ENCODE assay signal across 8 cellular contexts in the genomic region with DNA sequence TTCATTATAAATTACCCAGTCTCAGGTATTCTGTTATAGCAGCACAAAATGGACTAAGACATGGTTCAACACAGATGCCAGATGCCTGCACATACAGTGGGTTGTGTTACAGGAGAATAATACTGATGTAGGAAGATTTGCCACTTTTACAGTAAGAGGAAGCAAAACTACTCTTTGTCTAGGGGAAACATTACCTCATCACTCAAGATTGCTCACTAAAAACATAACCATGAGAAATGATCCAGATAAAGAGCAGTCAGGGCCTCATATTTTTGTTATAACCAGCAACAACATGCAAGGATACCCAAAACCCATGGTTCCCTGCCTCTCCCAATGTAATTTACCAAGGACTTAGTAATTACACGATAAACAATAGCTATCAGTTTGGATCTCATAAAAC. TPM values are rescaled to one million over a fixed set of nuclear protein-coding genes. Genes with fewer than 3 reads are reported as not detected.
DNase-seq lines count a peak whose midpoint lies in the region; ATAC-seq lines count a peak whose summit lies in the region.

No MANE protein-coding gene starts in this region.

- no peak for DNase-seq in stimulated activated naive B cell treated with anti-CD40 and anti-IgM and Interleukin-4, amounts not matched to agents 10 μg/mL and 1 μg/mL and 100 μg/mL, for 72 hours
- DNase-seq in T-cell (no peak), substantia nigra (lab: John Stamatoyannopoulos, UW) (no peak), ureter (ENCODE audit: low spot score) (no peak)
- no peak for DNase-seq in activated T-cell treated with anti-CD3 and anti-CD28 coated beads, Interleukin-2, amount 50 U/mL, for 48 hours

- H3K27ac Mint-ChIP-seq in dendritic cell treated with granulocyte-macrophage colony-stimulating factor and Interleukin-4, amounts not matched to agents 40 ng/mL and 50 ng/mL, for 4 days = peak overlapping the region; percentile 69
- no peak overlapping the region for H3K27ac Mint-ChIP-seq in stimulated activated naive B cell treated with anti-CD40 and anti-IgM and Interleukin-4, amounts not matched to agents 10 μg/mL and 1 μg/mL and 100 μg/mL, for 72 hours
- H3K27ac Mint-ChIP-seq in T-cell = no peak overlapping the region

- intact Hi-C loops in dendritic cell treated with granulocyte-macrophage colony-stimulating factor and Interleukin-4, amounts not matched to agents 40 ng/mL and 50 ng/mL, for 4 days (cut with micrococcal nuclease) = no loop called here

- CTCF ChIA-PET in T-cell (lab: Charles Lee) = interaction anchor here in 1 of 2 donors (0.5 kb wide), 1 partner anchor 29 kb away, joined by 4 read pairs; no protein-coding TSS in a partner anchor

- H3K27me3 Mint-ChIP-seq in dendritic cell treated with granulocyte-macrophage colony-stimulating factor and Interleukin-4, amounts not matched to agents 40 ng/mL and 50 ng/mL, for 4 days = no peaks in the 10 kb centered on the region
- peaks cover 6 to 9% of the 10 kb centered on the region in 2 donors for H3K27me3 Mint-ChIP-seq in stimulated activated naive B cell treated with anti-CD40 and anti-IgM and Interleukin-4, amounts not matched to agents 10 μg/mL and 1 μg/mL and 100 μg/mL, for 72 hours
- H3K27me3 Mint-ChIP-seq in T-cell = peaks cover 8 to 11% of the 10 kb centered on the region in 2 donors

- H3K27ac ChIP-seq in substantia nigra (ENCODE audit: low read depth, low read length, poor library complexity, severe bottlenecking) = no peak overlapping the region

- H3K9me3 Mint-ChIP-seq in dendritic cell treated with granulocyte-macrophage colony-stimulating factor and Interleukin-4, amounts not matched to agents 40 ng/mL and 50 ng/mL, for 4 days = no peaks in the 10 kb centered on the region
- peaks cover 0 to 7% of the 10 kb centered on the region in 2 donors for H3K9me3 Mint-ChIP-seq in stimulated activated naive B cell treated with anti-CD40 and anti-IgM and Interleukin-4, amounts not matched to agents 10 μg/mL and 1 μg/mL and 100 μg/mL, for 72 hours
- H3K9me3 Mint-ChIP-seq in T-cell = peaks cover 0 to 6% (median 0%) of the 10 kb centered on the region in 3 donors

- H3K4me3 Mint-ChIP-seq in dendritic cell treated with granulocyte-macrophage colony-stimulating factor and Interleukin-4, amounts not matched to agents 40 ng/mL and 50 ng/mL, for 4 days = no peak overlapping the region
- H3K4me3 Mint-ChIP-seq in stimulated activated naive B cell treated with anti-CD40 and anti-IgM and Interleukin-4, amounts not matched to agents 10 μg/mL and 1 μg/mL and 100 μg/mL, for 72 hours = no peak overlapping the region
- no peak overlapping the region for H3K4me3 Mint-ChIP-seq in T-cell

- ATAC-seq in GM19324 (IDR thresholded peaks at IDR 0.05; ENCODE audit: low FRiP score, unreplicated experiment) = peak; percentile 51
- ATAC-seq in HG03159 (IDR thresholded peaks at IDR 0.05; ENCODE audit: unreplicated experiment) = peak; percentile 83
- ATAC-seq in stimulated activated naive B cell treated with anti-CD40 and anti-IgM and Interleukin-4, amounts not matched to agents 10 μg/mL and 1 μg/mL and 100 μg/mL, for 72 hours (replicated peaks) = peak; percentile 80 to 85
- ATAC-seq in T-cell (replicated peaks in 1 of 4) = no peak

- POLR2A ChIA-PET in T-cell (lab: Charles Lee) = no interaction called here

- H3K4me1 Mint-ChIP-seq in dendritic cell treated with granulocyte-macrophage colony-stimulating factor and Interleukin-4, amounts not matched to agents 40 ng/mL and 50 ng/mL, for 4 days (ENCODE audit: low read depth) = peaks cover 38% of the 10 kb centered on the region
- H3K4me1 Mint-ChIP-seq in stimulated activated naive B cell treated with anti-CD40 and anti-IgM and Interleukin-4, amounts not matched to agents 10 μg/mL and 1 μg/mL and 100 μg/mL, for 72 hours = peaks cover 9 to 34% of the 10 kb centered on the region in 2 donors
- H3K4me1 Mint-ChIP-seq in T-cell = no peaks in the 10 kb centered on the region

- no peaks in the 10 kb centered on the region for H3K36me3 Mint-ChIP-seq in dendritic cell treated with granulocyte-macrophage colony-stimulating factor and Interleukin-4, amounts not matched to agents 40 ng/mL and 50 ng/mL, for 4 days (ENCODE audit: low read depth)
- no peaks in the 10 kb centered on the region for H3K36me3 Mint-ChIP-seq in stimulated activated naive B cell treated with anti-CD40 and anti-IgM and Interleukin-4, amounts not matched to agents 10 μg/mL and 1 μg/mL and 100 μg/mL, for 72 hours
- no peaks in the 10 kb centered on the region for H3K36me3 Mint-ChIP-seq in T-cell

RNA-seq across cellular contexts. Expression of a gene that starts 28.0 kb away (rescaled TPM):
- total RNA-seq in T-cell = under 1 TPM; 0.09 to 0.68 (median 0.54) TPM
- total RNA-seq in ureter = 130 TPM

Comparison
In these comparisons a context has a peak if more than half of its experiments do, and no peak if none do; other contexts are left out.
1. ATAC-seq: peak in GM19324 (single experiment), HG03159 (single experiment) and stimulated activated naive B cell treated with anti-CD40 and anti-IgM and Interleukin-4, amounts not matched to agents 10 μg/mL and 1 μg/mL and 100 μg/mL, for 72 hours (2 of 2); none in T-cell (0 of 4).
2. RNA of a gene that starts 28.0 kb away (total RNA-seq): 130 TPM in ureter (single experiment); 0.09 to 0.68 TPM in T-cell; every median in the first group is over 10 times any median in the second.